26 cellular contexts compared by ENCODE assay signal in the genomic region with DNA sequence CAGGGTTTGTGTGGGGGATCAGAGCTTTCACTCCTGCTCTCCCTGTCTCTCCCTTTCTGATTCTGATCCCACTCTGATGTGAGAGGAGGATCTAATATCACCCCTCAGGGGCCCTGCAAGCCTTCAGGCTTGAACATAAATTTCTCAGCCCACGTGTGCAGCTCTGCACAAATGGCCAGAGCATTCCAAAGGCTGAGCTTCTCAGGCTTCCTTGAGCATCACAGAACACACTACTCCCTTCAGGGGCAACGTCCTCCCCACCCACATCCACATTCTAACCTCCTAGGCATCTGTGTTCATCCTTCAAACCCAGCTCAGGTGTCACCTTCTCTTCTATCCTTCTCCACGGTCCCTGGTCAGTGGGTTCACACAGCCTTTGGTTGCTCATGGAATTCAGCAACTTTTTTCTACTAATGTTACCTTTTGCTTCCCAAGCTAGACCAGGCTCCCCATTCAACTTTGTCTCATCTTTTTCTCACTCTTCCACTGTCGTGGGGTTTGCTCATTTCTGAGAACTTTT.
"Had no signal": no experiment of that assay in that cellular context is flagged by ENCODE, and none has a peak within 500 bp of the region (broad histone marks: within the 10 kb centered on the region; RNA-seq: fewer than 3 reads in every experiment).

No MANE protein-coding gene starts in this region.

- ATAC-seq: activated CD4-positive, CD25-positive, alpha-beta regulatory T cell treated with anti-CD3 and anti-CD28 coated beads, Interleukin-2, amount 50 U/mL, for 24 hours; body of pancreas; foreskin keratinocyte; lower lobe of right lung; mucosa of descending colon; pancreas; psoas muscle had no signal

- H3K4me3 Mint-ChIP-seq: dendritic cell treated with granulocyte-macrophage colony-stimulating factor and Interleukin-4, amounts not matched to agents 40 ng/mL and 50 ng/mL, for 4 days; type B pancreatic cell had no signal

- DNase-seq: activated CD4-positive, alpha-beta T cell treated with anti-CD3 and anti-CD28 coated beads, Interleukin-2, amount 50 U/mL, for 1 hour; activated T-cell treated with anti-CD3 and anti-CD28 coated beads, Interleukin-2, amount 50 U/mL, for 1 hour; anterior cingulate cortex; body of pancreas; effector CD4-positive, alpha-beta T cell; erythroblast; foreskin keratinocyte; kidney glomerular epithelial cell; lower lobe of right lung; mesendoderm; mucosa of descending colon; pancreas; psoas muscle; spleen; stimulated activated CD4-positive, alpha-beta T cell treated with anti-CD3 and anti-CD28 coated beads, Interleukin-4, amount 100 ng/mL, for 1 hour; stimulated activated naive CD4-positive, alpha-beta T cell treated with Interleukin-2 at 50 U/mL for 16 hours; T-helper 2 cell had no signal

- H3K36me3 Mint-ChIP-seq: type B pancreatic cell had no signal

- H3K27me3 Mint-ChIP-seq: type B pancreatic cell had no signal

- H3K36me3 ChIP-seq: cardiac muscle cell, lower lobe of right lung, neutrophil, pancreas, right atrium auricular region, spleen, thoracic aorta, vagina had no signal

- H3K4me3 ChIP-seq: body of pancreas, cardiac muscle cell, lower lobe of right lung, mucosa of descending colon, pancreas, psoas muscle, right atrium auricular region, spleen, thoracic aorta, vagina had no signal

- H3K9me3 Mint-ChIP-seq: dendritic cell treated with granulocyte-macrophage colony-stimulating factor and Interleukin-4, amounts not matched to agents 40 ng/mL and 50 ng/mL, for 4 days; type B pancreatic cell had no signal

- H3K4me1 ChIP-seq: body of pancreas, pancreas had no signal

- H3K27me3 ChIP-seq: body of pancreas, cardiac muscle cell, foreskin keratinocyte, pancreas, right atrium auricular region, spleen, vagina had no signal

- H3K9me3 ChIP-seq: body of pancreas, lower lobe of right lung, mucosa of descending colon, neutrophil, pancreas, psoas muscle, right atrium auricular region, spleen, thoracic aorta, vagina had no signal

- H3K27ac Mint-ChIP-seq: dendritic cell treated with granulocyte-macrophage colony-stimulating factor and Interleukin-4, amounts not matched to agents 40 ng/mL and 50 ng/mL, for 4 days; type B pancreatic cell had no signal

- H3K27ac ChIP-seq: body of pancreas, cardiac muscle cell, foreskin keratinocyte, lower lobe of right lung, neutrophil, pancreas, psoas muscle, right atrium auricular region, spleen, thoracic aorta, vagina had no signal

- FAIRE-seq: endometrium, pancreas had no signal
